ENCODE assay signal across 8 cellular contexts in genomic region chr10:128263891-128264688, GRCh38.
A peak's percentile ranks its signal among the peaks of the same experiment; 100 is the strongest.
DNase-seq lines count a peak whose midpoint lies in the region; ATAC-seq and TF ChIP-seq lines count a peak whose summit lies in the region.

No MANE protein-coding gene starts in this region.

- no peaks in the 10 kb centered on the region for H3K4me1 Mint-ChIP-seq in activated CD4-positive, alpha-beta T cell treated with anti-CD3 and anti-CD28 coated beads, Interleukin-2, amount 10 ng/mL, durations not matched to agents 24 days and 14 days
- H3K4me1 Mint-ChIP-seq in effector memory CD8-positive, alpha-beta T cell (ENCODE audit: low read depth in 2 of 2), result peaks cover 2 to 3% of the 10 kb centered on the region in 2 donors

- no peaks in the 10 kb centered on the region for H3K4me1 ChIP-seq in mucosa of descending colon (ENCODE audit: low read depth)

- no peak overlapping the region for H3K4me3 Mint-ChIP-seq in activated CD4-positive, alpha-beta T cell treated with anti-CD3 and anti-CD28 coated beads, Interleukin-2, amount 10 ng/mL, durations not matched to agents 24 days and 14 days
- H3K4me3 Mint-ChIP-seq in effector memory CD8-positive, alpha-beta T cell, result no peak overlapping the region

- intact Hi-C loops in activated CD4-positive, alpha-beta T cell treated with anti-CD3 and anti-CD28 coated beads, Interleukin-2, amount 10 ng/mL, durations not matched to agents 24 days and 14 days (cut with micrococcal nuclease), result no loop called here
- intact Hi-C loops in mucosa of descending colon (cut with DNase I, micrococcal nuclease), result no loop called here

- ATAC-seq in GM19043 (IDR thresholded peaks at IDR 0.05; ENCODE audit: low read depth, unreplicated experiment), result peak; percentile 61
- peak; percentile 29 for ATAC-seq in effector memory CD8-positive, alpha-beta T cell (replicated peaks)
- peak; percentile 43 for ATAC-seq in mucosa of descending colon
- no peak for ATAC-seq in HG02610 (IDR thresholded peaks at IDR 0.05; ENCODE audit: unreplicated experiment)

- DNase-seq in CD1c-positive myeloid dendritic cell (ENCODE audit: extremely low spot score) (peak; percentile 39), NCI-H1694 (lab: John Stamatoyannopoulos, UW) (peak; percentile 57), mucosa of descending colon (peak in 2 of 3 donors; percentile 67 to 83), stromal cell of bone marrow (ENCODE audit: low read depth) (peak; percentile 19)
- DNase-seq in activated CD4-positive, alpha-beta T cell treated with anti-CD3 and anti-CD28 coated beads, Interleukin-2, amount 10 ng/mL, durations not matched to agents 24 days and 14 days, result peak; percentile 85
- peak in 2 of 3 experiments; percentile 6 to 40 for DNase-seq in effector memory CD8-positive, alpha-beta T cell

- H3K4me3 ChIP-seq in mucosa of descending colon, result no peak overlapping the region

- peak; percentile 49 for TF ChIP-seq CTCF in mucosa of descending colon (IDR thresholded peaks at IDR 0.05)

- H3K9me3 Mint-ChIP-seq in activated CD4-positive, alpha-beta T cell treated with anti-CD3 and anti-CD28 coated beads, Interleukin-2, amount 10 ng/mL, durations not matched to agents 24 days and 14 days, result no peaks in the 10 kb centered on the region
- no peaks in the 10 kb centered on the region for H3K9me3 Mint-ChIP-seq in effector memory CD8-positive, alpha-beta T cell

- no peak overlapping the region for H3K27ac Mint-ChIP-seq in activated CD4-positive, alpha-beta T cell treated with anti-CD3 and anti-CD28 coated beads, Interleukin-2, amount 10 ng/mL, durations not matched to agents 24 days and 14 days
- no peak overlapping the region for H3K27ac Mint-ChIP-seq in effector memory CD8-positive, alpha-beta T cell

- H3K27me3 Mint-ChIP-seq in activated CD4-positive, alpha-beta T cell treated with anti-CD3 and anti-CD28 coated beads, Interleukin-2, amount 10 ng/mL, durations not matched to agents 24 days and 14 days, result peaks cover 32% of the 10 kb centered on the region
- peaks cover 63 to 92% of the 10 kb centered on the region in 2 donors for H3K27me3 Mint-ChIP-seq in effector memory CD8-positive, alpha-beta T cell

- H3K36me3 ChIP-seq in mucosa of descending colon (ENCODE audit: low read depth), result no peaks in the 10 kb centered on the region

- no peaks in the 10 kb centered on the region for H3K36me3 Mint-ChIP-seq in activated CD4-positive, alpha-beta T cell treated with anti-CD3 and anti-CD28 coated beads, Interleukin-2, amount 10 ng/mL, durations not matched to agents 24 days and 14 days (ENCODE audit: low read depth)
- peaks cover 3% of the 10 kb centered on the region for H3K36me3 Mint-ChIP-seq in effector memory CD8-positive, alpha-beta T cell (ENCODE audit: insufficient read depth)

- H3K9me3 ChIP-seq in mucosa of descending colon, result no peaks in the 10 kb centered on the region

Comparison
In these comparisons a context has a peak if more than half of its experiments do, and no peak if none do; other contexts are left out.
1. DNase-seq: peak in every context shown above with its lines; median percentile 85 in activated CD4-positive, alpha-beta T cell treated with anti-CD3 and anti-CD28 coated beads, Interleukin-2, amount 10 ng/mL, durations not matched to agents 24 days and 14 days; 75 in mucosa of descending colon; 57 in NCI-H1694; 39 in CD1c-positive myeloid dendritic cell; 23 in effector memory CD8-positive, alpha-beta T cell; 19 in stromal cell of bone marrow.